In the genomic region with DNA sequence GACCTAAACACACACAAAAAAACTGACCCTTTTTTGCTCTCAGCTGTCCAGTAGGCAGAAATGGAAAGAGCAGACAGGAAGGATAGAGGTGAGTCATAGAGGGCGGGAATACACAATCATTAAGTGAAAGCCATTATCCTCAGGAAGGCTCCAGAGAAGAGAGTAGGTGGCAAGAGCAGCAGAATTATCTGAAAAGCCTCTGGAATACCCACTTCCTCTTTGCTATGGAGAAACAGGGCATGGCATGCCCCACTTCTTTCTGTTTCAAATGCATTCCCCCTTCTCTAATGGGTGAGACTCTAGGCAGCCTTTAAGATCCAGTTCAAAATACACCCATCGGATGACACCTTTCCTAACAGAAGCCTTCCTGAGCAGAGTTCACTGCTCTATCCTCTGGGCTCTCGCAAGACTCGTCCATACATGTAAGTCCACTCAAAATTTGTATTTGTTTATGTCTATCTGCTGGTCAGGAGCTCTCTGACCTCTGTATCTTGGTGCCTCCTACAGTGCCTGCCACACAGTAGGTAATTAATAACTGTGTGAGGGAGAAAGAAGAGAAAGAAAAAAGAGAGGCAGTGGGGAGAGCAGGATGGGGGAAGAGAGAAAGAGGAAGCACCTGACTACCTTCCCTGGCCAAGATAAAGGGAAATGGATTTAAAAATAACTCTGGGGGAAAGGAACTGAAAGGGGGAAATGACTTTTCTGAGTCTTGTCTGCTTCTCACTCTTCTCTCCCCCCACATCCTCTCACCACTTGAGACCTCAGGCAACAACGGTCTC, we compare ENCODE assay signal across 2 cellular contexts.
TF ChIP-seq lines count a peak whose summit lies in the region.

No MANE protein-coding gene starts in this region.

TF ChIP-seq in A549, 52 proteins besides CTCF, POLR2A, EP300 and RAD21:
- TF ChIP-seq, protein P1, sequence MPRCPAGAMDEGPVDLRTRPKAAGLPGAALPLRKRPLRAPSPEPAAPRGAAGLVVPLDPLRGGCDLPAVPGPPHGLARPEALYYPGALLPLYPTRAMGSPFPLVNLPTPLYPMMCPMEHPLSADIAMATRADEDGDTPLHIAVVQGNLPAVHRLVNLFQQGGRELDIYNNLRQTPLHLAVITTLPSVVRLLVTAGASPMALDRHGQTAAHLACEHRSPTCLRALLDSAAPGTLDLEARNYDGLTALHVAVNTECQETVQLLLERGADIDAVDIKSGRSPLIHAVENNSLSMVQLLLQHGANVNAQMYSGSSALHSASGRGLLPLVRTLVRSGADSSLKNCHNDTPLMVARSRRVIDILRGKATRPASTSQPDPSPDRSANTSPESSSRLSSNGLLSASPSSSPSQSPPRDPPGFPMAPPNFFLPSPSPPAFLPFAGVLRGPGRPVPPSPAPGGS (IDR thresholded peaks at IDR 0.05), result no peak
- TF ChIP-seq FOSL2 (IDR thresholded peaks at IDR 0.05) (no peak), FOSL2 (CRISPR knock-in tag; IDR thresholded peaks at IDR 0.05) (peak; percentile 29; the same call in 1 of the 2 replicates)

TF ChIP-seq in K562, 482 proteins besides CTCF, POLR2A, EP300 and RAD21 (continues in another document):
- TF ChIP-seq ILF3 (IDR thresholded peaks at IDR 0.05; ENCODE audit: borderline replicate concordance), result no peak
- no peak for TF ChIP-seq LEF1 (IDR thresholded peaks at IDR 0.05)
- TF ChIP-seq, protein P2, sequence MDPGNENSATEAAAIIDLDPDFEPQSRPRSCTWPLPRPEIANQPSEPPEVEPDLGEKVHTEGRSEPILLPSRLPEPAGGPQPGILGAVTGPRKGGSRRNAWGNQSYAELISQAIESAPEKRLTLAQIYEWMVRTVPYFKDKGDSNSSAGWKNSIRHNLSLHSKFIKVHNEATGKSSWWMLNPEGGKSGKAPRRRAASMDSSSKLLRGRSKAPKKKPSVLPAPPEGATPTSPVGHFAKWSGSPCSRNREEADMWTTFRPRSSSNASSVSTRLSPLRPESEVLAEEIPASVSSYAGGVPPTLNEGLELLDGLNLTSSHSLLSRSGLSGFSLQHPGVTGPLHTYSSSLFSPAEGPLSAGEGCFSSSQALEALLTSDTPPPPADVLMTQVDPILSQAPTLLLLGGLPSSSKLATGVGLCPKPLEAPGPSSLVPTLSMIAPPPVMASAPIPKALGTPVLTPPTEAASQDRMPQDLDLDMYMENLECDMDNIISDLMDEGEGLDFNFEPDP (CRISPR knock-in tag; IDR thresholded peaks at IDR 0.05), result no peak
- no peak for TF ChIP-seq ZNF224 (CRISPR knock-in tag; IDR thresholded peaks at IDR 0.05)
- peak; percentile 55 for TF ChIP-seq SMARCA4 (IDR thresholded peaks at IDR 0.05)
- peak; percentile 87 for TF ChIP-seq SPI1 (IDR thresholded peaks at IDR 0.05; ENCODE audit: borderline replicate concordance, low read depth, low read length)
- no peak for TF ChIP-seq CHD2 (IDR thresholded peaks at IDR 0.05; ENCODE audit: low read depth, low read length)
- TF ChIP-seq SMARCA5 (IDR thresholded peaks at IDR 0.05), result peak; percentile 48; the same call in 1 of the 2 replicates
- TF ChIP-seq MTA3 (IDR thresholded peaks at IDR 0.05; ENCODE audit: borderline replicate concordance), result 0 out of 2 replicates have a peak, but pooled peaks have one; percentile 37
- TF ChIP-seq FOS (IDR thresholded peaks at IDR 0.05; ENCODE audit: extremely low read depth, insufficient read length), result peak; percentile 24
- TF ChIP-seq NFRKB (IDR thresholded peaks at IDR 0.05; ENCODE audit: low read depth), result peak; percentile 26; the same call in 1 of the 2 replicates
- TF ChIP-seq PRDM10 (IDR thresholded peaks at IDR 0.05; ENCODE audit: partially characterized antibody), result peak; percentile 94
- TF ChIP-seq SMARCE1 (IDR thresholded peaks at IDR 0.05), result peak; percentile 40; the same call in 1 of the 2 replicates
- peak in 1 of 2 experiments; percentile 54; a peak in 2 of 4 replicates for TF ChIP-seq ETV6 (IDR thresholded peaks at IDR 0.05; ENCODE audit: borderline replicate concordance in 1 of 2, low read depth in 2 of 2, low read length in 1 of 2)
- TF ChIP-seq ETV6 (CRISPR knock-in tag; IDR thresholded peaks at IDR 0.05; ENCODE audit: borderline replicate concordance), result no peak
- no peak for TF ChIP-seq ERF (CRISPR knock-in tag; IDR thresholded peaks at IDR 0.05)
- peak; percentile 43 for TF ChIP-seq ARID1B (IDR thresholded peaks at IDR 0.05)
- TF ChIP-seq TAF1 (IDR thresholded peaks at IDR 0.05; ENCODE audit: control insufficient read depth, extremely low read depth, insufficient read depth, low read length, severe bottlenecking), result peak; percentile 32
- TF ChIP-seq ZKSCAN8 (CRISPR knock-in tag; IDR thresholded peaks at IDR 0.05), result no peak
- no peak for TF ChIP-seq ZBTB17 (CRISPR knock-in tag; IDR thresholded peaks at IDR 0.05)
- peak; percentile 70 for TF ChIP-seq FOSL1 (tag; conservative IDR thresholded peaks at IDR 0.05)
- TF ChIP-seq MBD2 (IDR thresholded peaks at IDR 0.05; ENCODE audit: borderline replicate concordance, low read depth), result 0 out of 2 replicates have a peak, but pooled peaks have one; percentile 32
- peak; percentile 83 for TF ChIP-seq ATF3 (IDR thresholded peaks at IDR 0.05)
- TF ChIP-seq ATF3 (CRISPR knock-in tag; conservative IDR thresholded peaks at IDR 0.05), result no peak
- no peak for TF ChIP-seq CHD7 (IDR thresholded peaks at IDR 0.05; ENCODE audit: low read depth, low read length)
- peak; percentile 17; the same call in 1 of the 2 replicates for TF ChIP-seq ZEB2 (IDR thresholded peaks at IDR 0.05)
- TF ChIP-seq BRCA1 (IDR thresholded peaks at IDR 0.05), result no peak
- no peak for TF ChIP-seq BRCA1 (CRISPR knock-in tag; IDR thresholded peaks at IDR 0.05)
- TF ChIP-seq DPF2 (IDR thresholded peaks at IDR 0.05), result peak; percentile 75; the same call in 1 of the 2 replicates
- TF ChIP-seq RBM25 (IDR thresholded peaks at IDR 0.05; ENCODE audit: low read depth, low read length, severe bottlenecking), result peak; percentile 24
- TF ChIP-seq ZKSCAN1 (IDR thresholded peaks at IDR 0.05; ENCODE audit: low read depth, low read length), result peak; percentile 43; the same call in 1 of the 2 replicates
- TF ChIP-seq JUN (IDR thresholded peaks at IDR 0.05; ENCODE audit: borderline replicate concordance, low read depth, low read length), result peak; percentile 37; the same call in 1 of the 2 replicates
- TF ChIP-seq JUN (CRISPR knock-in tag; IDR thresholded peaks at IDR 0.05; ENCODE audit: borderline replicate concordance), result no peak
- 0 out of 2 replicates have a peak, but pooled peaks have one; percentile 19 for TF ChIP-seq MEF2D (tag; conservative IDR thresholded peaks at IDR 0.05; ENCODE audit: low read depth)
- TF ChIP-seq JUND (IDR thresholded peaks at IDR 0.05; ENCODE audit: borderline replicate concordance, low read depth, low read length), result peak; percentile 94
- TF ChIP-seq JUND (tag; IDR thresholded peaks at IDR 0.05; ENCODE audit: borderline replicate concordance, low read depth, low read length), result peak; percentile 82; the same call in 2 of the 3 replicates
- TF ChIP-seq CREB3L1 (IDR thresholded peaks at IDR 0.05; ENCODE audit: borderline replicate concordance, low read depth), result no peak
